ENCODE assay signal across 25 cellular contexts in the genomic region with DNA sequence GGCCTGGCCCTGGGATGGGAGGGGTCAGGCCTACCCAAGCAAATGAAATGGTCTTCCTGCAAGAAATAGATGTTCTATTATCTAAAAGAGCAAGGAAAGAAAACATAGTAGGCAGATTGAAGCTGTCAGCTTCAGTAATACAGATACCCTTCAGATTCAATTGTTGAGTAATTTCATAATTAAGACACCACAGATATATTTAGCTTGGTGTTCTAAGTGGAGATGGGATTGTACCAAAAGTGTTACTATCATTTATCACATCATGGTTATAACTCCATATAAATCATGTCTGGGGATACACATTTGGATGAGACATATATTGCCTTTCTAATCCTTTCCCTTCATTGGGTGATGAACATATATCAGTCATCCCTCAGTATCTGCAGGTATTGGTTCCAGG. TPM values are rescaled to one million over a fixed set of nuclear protein-coding genes. Genes with fewer than 3 reads are reported as not detected.
DNase-seq lines count a peak whose midpoint lies in the region; ATAC-seq, FAIRE-seq and TF ChIP-seq lines count a peak whose summit lies in the region.
"Had no signal": no experiment of that assay in that cellular context is flagged by ENCODE, and none has a peak within 500 bp of the region (broad histone marks: within the 10 kb centered on the region; RNA-seq: fewer than 3 reads in every experiment).

No MANE protein-coding gene starts in this region.

- H3K4me1 ChIP-seq in HCT116 (ENCODE audit: control insufficient read depth in 1 of 2, insufficient read depth in 2 of 2, low read length in 2 of 2) (peaks cover 9 to 18% of the 10 kb centered on the region in 2 experiments; a peak in 3 of 4 replicates), GM12878 (ENCODE audit: control insufficient read depth, insufficient read depth, low read length) (no peaks in the 10 kb centered on the region; the same call in 1 of the 2 replicates)
- H3K4me1 ChIP-seq: BE2C had no signal

- no peak for TF ChIP-seq CTCF in HCT116 (IDR thresholded peaks at IDR 0.05 in 2 of 3, conservative IDR thresholded peaks at IDR 0.05 in 1 of 3; ENCODE audit: borderline replicate concordance in 1 of 3, insufficient read depth in 1 of 3, low read depth in 2 of 3, low read length in 2 of 3)
- no peak for TF ChIP-seq CTCF in GM12878 (IDR thresholded peaks at IDR 0.05 in 2 of 3, conservative IDR thresholded peaks at IDR 0.05 in 1 of 3; ENCODE audit: control insufficient read depth in 2 of 3, extremely low read depth in 1 of 3, insufficient read depth in 1 of 3, low read depth in 3 of 3, low read length in 3 of 3)
- TF ChIP-seq CTCF in MCF 10A (IDR thresholded peaks at IDR 0.05; ENCODE audit: unreplicated experiment): no peak

- SMC1A ChIA-PET in GM12878 (lab: Charles Lee; ENCODE audit: uncharacterized antibody, unreplicated experiment): interaction anchor here (1.2 kb wide), 1 partner anchor 48 kb away, joined by 4 read pairs; no protein-coding TSS in a partner anchor

- TF ChIP-seq EP300 in GM12878 (IDR thresholded peaks at IDR 0.05; ENCODE audit: borderline replicate concordance in 1 of 2, control insufficient read depth in 1 of 2, low read depth in 2 of 2, low read length in 2 of 2): no peak

- H3K9ac ChIP-seq in HCT116 (ENCODE audit: low read length) (no peak overlapping the region), GM12878 (ENCODE audit: control insufficient read depth, insufficient read depth, low read length) (no peak overlapping the region)
- H3K9ac ChIP-seq: BLaER1 treated with 17β-estradiol and CSF1 and Interleukin-3, amounts not matched to agents 10 nM and 100 nM had no signal

- RAD21 ChIA-PET in HCT116 (lab: Charles Lee; ENCODE audit: low non-redundant PET in 1 of 2, low total read pairs in 2 of 2, uncharacterized antibody in 2 of 2, unreplicated experiment in 2 of 2): no interaction called here
- RAD21 ChIA-PET in GM12878 (lab: Charles Lee; ENCODE audit: unreplicated experiment): no interaction called here

- no peaks in the 10 kb centered on the region for H3K27me3 Mint-ChIP-seq in MCF 10A (ENCODE audit: insufficient read depth, unreplicated experiment)
- H3K27me3 Mint-ChIP-seq: CD4-positive, alpha-beta T cell; CD8-positive, alpha-beta memory T cell had no signal

- BruUV-seq in HCT116 (replicated peaks; lab: Mats Ljungman, UMichigan) (no TSS peak), GM12878 (replicated peaks; lab: Mats Ljungman, UMichigan) (no TSS peak), MCF 10A (replicated peaks; lab: Mats Ljungman, UMichigan) (no TSS peak)

- in situ Hi-C loops in GM12878 (cut with MboI): no loop called here

- no peaks in the 10 kb centered on the region for H3K9me3 Mint-ChIP-seq in activated naive CD4-positive, alpha-beta T cell treated with anti-CD3 and anti-CD28 coated beads, Interleukin-2, amount 50 U/mL, for 72 hours
- no peaks in the 10 kb centered on the region for H3K9me3 Mint-ChIP-seq in stimulated activated effector memory CD8-positive, alpha-beta T cell treated with anti-CD3 and anti-CD28 coated beads, Interleukin-12 subunit alpha, Interleukin-12 subunit beta, amount 100 ng/mL, for 72 hours
- H3K9me3 Mint-ChIP-seq in MCF 10A (ENCODE audit: unreplicated experiment): no peaks in the 10 kb centered on the region
- H3K9me3 Mint-ChIP-seq: CD14-positive monocyte; CD4-positive, alpha-beta T cell; CD8-positive, alpha-beta memory T cell; GM23338; H9; HFFc6 had no signal

- H3K9me3 ChIP-seq in HCT116 (ENCODE audit: control insufficient read depth in 1 of 2, insufficient read depth in 1 of 2, low read depth in 1 of 2, low read length in 2 of 2) (no peaks in the 10 kb centered on the region), GM12878 (replicated peaks; ENCODE audit: control insufficient read depth, insufficient read depth, low read length) (no peaks in the 10 kb centered on the region)
- H3K9me3 ChIP-seq: A549; BE2C; BLaER1 treated with 17β-estradiol and CSF1 and Interleukin-3, amounts not matched to agents 10 nM and 100 nM had no signal

- no peaks in the 10 kb centered on the region for H3K27me3 ChIP-seq in HCT116 (ENCODE audit: insufficient read depth, low read length)
- no peaks in the 10 kb centered on the region for H3K27me3 ChIP-seq in GM12878 (replicated peaks in 1 of 2; ENCODE audit: control insufficient read depth in 2 of 2, insufficient read depth in 2 of 2, low read length in 1 of 2)
- H3K27me3 ChIP-seq: BE2C; BLaER1 treated with 17β-estradiol and CSF1 and Interleukin-3, amounts not matched to agents 10 nM and 100 nM had no signal

- no peak overlapping the region for H3K27ac Mint-ChIP-seq in activated naive CD4-positive, alpha-beta T cell treated with anti-CD3 and anti-CD28 coated beads, Interleukin-2, amount 50 U/mL, for 72 hours
- H3K27ac Mint-ChIP-seq in stimulated activated effector memory CD8-positive, alpha-beta T cell treated with anti-CD3 and anti-CD28 coated beads, Interleukin-12 subunit alpha, Interleukin-12 subunit beta, amount 100 ng/mL, for 72 hours: no peak overlapping the region
- H3K27ac Mint-ChIP-seq in MCF 10A (ENCODE audit: low read depth, unreplicated experiment): no peak overlapping the region
- H3K27ac Mint-ChIP-seq: CD4-positive, alpha-beta T cell; GM23338; HFFc6 had no signal

- H3K4me3 ChIP-seq in HCT116 (replicated peaks in 1 of 2; ENCODE audit: low read depth in 1 of 2, low read length in 2 of 2) (no peak overlapping the region), GM12878 (no peak overlapping the region)
- H3K4me3 ChIP-seq: A549; BLaER1 treated with 17β-estradiol and CSF1 and Interleukin-3, amounts not matched to agents 10 nM and 100 nM; GM23338 had no signal

- H4K20me1 ChIP-seq in HCT116 (ENCODE audit: insufficient read depth): no peaks in the 10 kb centered on the region
- no peaks in the 10 kb centered on the region for H4K20me1 ChIP-seq in GM12878 (ENCODE audit: control insufficient read depth, insufficient read depth)

- peaks cover 32% of the 10 kb centered on the region for H3K4me1 Mint-ChIP-seq in stimulated activated effector memory CD8-positive, alpha-beta T cell treated with anti-CD3 and anti-CD28 coated beads, Interleukin-12 subunit alpha, Interleukin-12 subunit beta, amount 100 ng/mL, for 72 hours
- H3K4me1 Mint-ChIP-seq in MCF 10A (ENCODE audit: insufficient read depth, unreplicated experiment): peaks cover 19% of the 10 kb centered on the region

- peaks cover 0 to 5% of the 10 kb centered on the region in 2 donors for H3K36me3 Mint-ChIP-seq in activated naive CD4-positive, alpha-beta T cell treated with anti-CD3 and anti-CD28 coated beads, Interleukin-2, amount 50 U/mL, for 72 hours
- peaks cover 2% of the 10 kb centered on the region for H3K36me3 Mint-ChIP-seq in stimulated activated effector memory CD8-positive, alpha-beta T cell treated with anti-CD3 and anti-CD28 coated beads, Interleukin-12 subunit alpha, Interleukin-12 subunit beta, amount 100 ng/mL, for 72 hours
- peaks cover 6% of the 10 kb centered on the region for H3K36me3 Mint-ChIP-seq in MCF 10A (ENCODE audit: insufficient read depth, unreplicated experiment)
- H3K36me3 Mint-ChIP-seq: CD8-positive, alpha-beta memory T cell had no signal

- no peak for DNase-seq in activated naive CD4-positive, alpha-beta T cell treated with anti-CD3 and anti-CD28 coated beads, Interleukin-2, amount 50 U/mL, for 72 hours (ENCODE audit: low spot score in 2 of 2)
- no peak for DNase-seq in activated naive CD4-positive, alpha-beta T cell treated with Interleukin-2 at 50 U/mL for 16 hours
- no peak for DNase-seq in HCT116 (ENCODE audit: low read depth, low spot score)
- DNase-seq in GM12878 (ENCODE audit: low read depth, low spot score): no peak
- no peak for DNase-seq in stimulated activated effector memory CD8-positive, alpha-beta T cell treated with anti-CD3 and anti-CD28 coated beads, Interleukin-12 subunit alpha, Interleukin-12 subunit beta, amount 100 ng/mL, for 72 hours (ENCODE audit: low spot score in 2 of 2)
- DNase-seq in kidney glomerular epithelial cell (lab: John Stamatoyannopoulos, UW): no peak
- DNase-seq in MCF 10A (ENCODE audit: unreplicated experiment): no peak
- DNase-seq: 8988T; ACHN; AML-193; BE2C; CD4-positive, alpha-beta T cell; CD8-positive, alpha-beta memory T cell; DMS 273 treated with DMSO at 0.1 percent for 48 hours; DMS79; EL; GDM1; H9; HFFc6 had no signal

- CTCF ChIA-PET in HCT116 (lab: Charles Lee): no interaction called here
- CTCF ChIA-PET in GM12878 (lab: Yijun Ruan, JAX): no interaction called here
- CTCF ChIA-PET in MCF 10A (lab: Yijun Ruan, JAX): no interaction called here

- no peak overlapping the region for H2AFZ ChIP-seq in HCT116 (ENCODE audit: low read depth, low read length, poor library complexity, severe bottlenecking)
- no peak overlapping the region for H2AFZ ChIP-seq in GM12878 (ENCODE audit: control insufficient read depth, low read depth, low read length)
- H2AFZ ChIP-seq: GM23338 had no signal

- H3K79me2 ChIP-seq in HCT116 (ENCODE audit: insufficient read depth, low read length) (peaks cover 32% of the 10 kb centered on the region), GM12878 (ENCODE audit: control insufficient read depth, insufficient read depth, low read length) (peaks cover 36% of the 10 kb centered on the region)

- TF ChIP-seq RAD21 in HCT116 (IDR thresholded peaks at IDR 0.05; ENCODE audit: low read depth): no peak
- no peak for TF ChIP-seq RAD21 in GM12878 (IDR thresholded peaks at IDR 0.05; ENCODE audit: insufficient read depth, low read depth, low read length)

- peak overlapping the region; percentile 57; the same call in 1 of the 2 replicates for H3K4me2 ChIP-seq in HCT116 (ENCODE audit: low read length)
- no peak overlapping the region for H3K4me2 ChIP-seq in GM12878 (ENCODE audit: control insufficient read depth, insufficient read depth)
- H3K4me2 ChIP-seq: A549; BLaER1 treated with 17β-estradiol and CSF1 and Interleukin-3, amounts not matched to agents 10 nM and 100 nM; GM23338 had no signal

- ATAC-seq in activated naive CD4-positive, alpha-beta T cell treated with anti-CD3 and anti-CD28 coated beads, Interleukin-2, amount 50 U/mL, for 72 hours: peak; percentile 29 to 57
- ATAC-seq in HCT116 (no peak), GM12878 (0 out of 3 replicates have a peak, but pooled peaks have one; percentile 20)
- peak; percentile 43 for ATAC-seq in stimulated activated effector memory CD8-positive, alpha-beta T cell treated with anti-CD3 and anti-CD28 coated beads, Interleukin-12 subunit alpha, Interleukin-12 subunit beta, amount 100 ng/mL, for 72 hours
- ATAC-seq: A549, GM23338 had no signal

- no peaks in the 10 kb centered on the region for H3K9me2 ChIP-seq in HCT116 (ENCODE audit: insufficient read depth)

- H3K36me3 ChIP-seq in HCT116 (ENCODE audit: control insufficient read depth in 1 of 2, insufficient read depth in 2 of 2, low read length in 2 of 2): no peaks in the 10 kb centered on the region
- H3K36me3 ChIP-seq in GM12878 (ENCODE audit: control insufficient read depth in 2 of 2, insufficient read depth in 2 of 2, low read length in 1 of 2): peaks cover 0 to 7% of the 10 kb centered on the region in 2 experiments; a peak in 1 of 4 replicates
- H3K36me3 ChIP-seq: BE2C had no signal

- no peak for FAIRE-seq in GM12878 (lab: Jason Lieb, UNC)
- FAIRE-seq: D721Med, GM12892 had no signal

- H3K4me3 Mint-ChIP-seq in stimulated activated effector memory CD8-positive, alpha-beta T cell treated with anti-CD3 and anti-CD28 coated beads, Interleukin-12 subunit alpha, Interleukin-12 subunit beta, amount 100 ng/mL, for 72 hours: no peak overlapping the region
- no peak overlapping the region for H3K4me3 Mint-ChIP-seq in MCF 10A (ENCODE audit: unreplicated experiment)
- H3K4me3 Mint-ChIP-seq: CD14-positive monocyte; CD4-positive, alpha-beta T cell; CD8-positive, alpha-beta memory T cell; GM23338; H9; HFFc6 had no signal

- no peak overlapping the region for H3K27ac ChIP-seq in HCT116 (ENCODE audit: low read depth, low read length)
- no peak overlapping the region for H3K27ac ChIP-seq in GM12878 (ENCODE audit: control insufficient read depth, insufficient read depth)
- H3K27ac ChIP-seq: A549; BLaER1 treated with 17β-estradiol and CSF1 and Interleukin-3, amounts not matched to agents 10 nM and 100 nM had no signal

- POLR2A ChIA-PET in HCT116 (lab: Charles Lee) (no interaction called here), GM12878 (lab: Charles Lee) (no interaction called here), MCF 10A (lab: Yijun Ruan, JAX) (interaction anchor here (0.6 kb wide), 1 partner anchor 36 kb away, joined by 3 read pairs; no protein-coding TSS in a partner anchor)

- intact Hi-C loops in HCT116 (cut with micrococcal nuclease): no loop called here
- intact Hi-C loops in GM12878 (cut with micrococcal nuclease; ENCODE audit: unreplicated experiment): no loop called here
- intact Hi-C loops in MCF 10A (cut with micrococcal nuclease): no loop called here

- TF ChIP-seq POLR2A in HCT116 (IDR thresholded peaks at IDR 0.05; ENCODE audit: borderline replicate concordance, extremely low read depth, insufficient read depth, insufficient read length) (no peak), GM12878 (IDR thresholded peaks at IDR 0.05; ENCODE audit: low read depth, low read length) (no peak)

RNA-seq across cellular contexts. Expression of a gene that starts 41.9 kb away (rescaled TPM):
- total RNA-seq in activated naive CD4-positive, alpha-beta T cell treated with anti-CD3 and anti-CD28 coated beads, Interleukin-2, amount 50 U/mL, for 72 hours: 10 to 100 TPM; 60.0 to 70.6 TPM
- 20.0 TPM for total RNA-seq in HCT116 (2021; ENCODE audit: unreplicated experiment)
- polyA plus RNA-seq in HCT116 (2012): 18.3 and 21.3 TPM in 2 replicates
- 50.5 and 53.9 TPM in 2 replicates for total RNA-seq in GM12878 (2013; cell fraction: nucleolus; rRNA removed)
- total RNA-seq in GM12878 (2014; rRNA removed): 51.9 and 55.8 TPM in 2 replicates
- total RNA-seq in GM12878 (2014; rRNA removed; fragmentation: Illumina TruSeq; extraction: Trizol): 39.3 and 41.1 TPM in 2 replicates
- total RNA-seq in GM12878 (2021): 61.5 and 67.4 TPM in 2 replicates
- 16.4 TPM for polyA plus RNA-seq in GM12878 (2011; ENCODE audit: low read depth)
- polyA plus RNA-seq in GM12878 (2011; rRNA removed): 22.2 and 36.3 TPM in 2 replicates
- polyA plus RNA-seq in GM12878 (2011; cell fraction: cytosol; rRNA removed): 43.2 and 44.7 TPM in 2 replicates
- 59.7 and 81.4 TPM in 2 replicates for polyA plus RNA-seq in GM12878 (2011; cell fraction: nucleus; rRNA removed)
- polyA plus RNA-seq in GM12878 (2012): 33.7 and 38.4 TPM in 2 replicates
- polyA plus RNA-seq in GM12878 (2014; fragmentation: Illumina TruSeq; extraction: Trizol): 45.7 and 54.8 TPM in 2 replicates
- 100 to 1,000 TPM; 117 to 121 TPM for polyA plus RNA-seq in GM12878 (2014; fragmentation: Nextera tagmentation; extraction: Ambion mirVana)
- 53.5 and 56.5 TPM in 2 replicates for polyA plus RNA-seq in GM12878 (2014; rRNA removed)
- 10 to 100 TPM; 74.8 to 82.4 TPM for polyA plus RNA-seq in GM12878 (2016; fragmentation: Nextera tagmentation; extraction: Ambion mirVana)
- polyA minus RNA-seq in GM12878 (2011; rRNA and poly(A)+ RNA removed): 60.5 and 67.0 TPM in 2 replicates
- polyA minus RNA-seq in GM12878 (2011; cell fraction: cytosol; rRNA and poly(A)+ RNA removed): 18.3 and 18.8 TPM in 2 replicates
- polyA minus RNA-seq in GM12878 (2011; cell fraction: nucleus; rRNA and poly(A)+ RNA removed): 20.9 and 28.2 TPM in 2 replicates
- total RNA-seq in MCF 10A (2022): 25.3 and 32.8 TPM in 2 replicates

RNA-seq across cellular contexts. Expression of a gene that starts 51.4 kb away (rescaled TPM):
- 10 to 100 TPM; 35.8 to 42.4 TPM for total RNA-seq in activated naive CD4-positive, alpha-beta T cell treated with anti-CD3 and anti-CD28 coated beads, Interleukin-2, amount 50 U/mL, for 72 hours
- total RNA-seq in HCT116 (2021; ENCODE audit: unreplicated experiment): 51.3 TPM
- polyA plus RNA-seq in HCT116 (2012): 38.6 and 50.2 TPM in 2 replicates
- total RNA-seq in GM12878 (2013; cell fraction: nucleolus; rRNA removed): 199 and 207 TPM in 2 replicates
- 166 and 179 TPM in 2 replicates for total RNA-seq in GM12878 (2014; rRNA removed)
- total RNA-seq in GM12878 (2014; rRNA removed; fragmentation: Illumina TruSeq; extraction: Trizol): 128 and 131 TPM in 2 replicates
- total RNA-seq in GM12878 (2021): 71.2 and 78.9 TPM in 2 replicates
- polyA plus RNA-seq in GM12878 (2011; ENCODE audit: low read depth): 32.5 TPM
- 162 and 175 TPM in 2 replicates for polyA plus RNA-seq in GM12878 (2011; rRNA removed)
- polyA plus RNA-seq in GM12878 (2011; cell fraction: cytosol; rRNA removed): 103 and 115 TPM in 2 replicates
- 65.6 and 69.8 TPM in 2 replicates for polyA plus RNA-seq in GM12878 (2011; cell fraction: nucleus; rRNA removed)
- 47.6 and 57.5 TPM in 2 replicates for polyA plus RNA-seq in GM12878 (2012)
- 118 and 150 TPM in 2 replicates for polyA plus RNA-seq in GM12878 (2014; fragmentation: Illumina TruSeq; extraction: Trizol)
- polyA plus RNA-seq in GM12878 (2014; fragmentation: Nextera tagmentation; extraction: Ambion mirVana): 100 to 1,000 TPM in 1 of 2 experiments, 10 to 100 TPM in 1; 98.1 to 111 TPM
- 142 and 169 TPM in 2 replicates for polyA plus RNA-seq in GM12878 (2014; rRNA removed)
- 100 to 1,000 TPM; 171 to 173 TPM for polyA plus RNA-seq in GM12878 (2016; fragmentation: Nextera tagmentation; extraction: Ambion mirVana)
- polyA minus RNA-seq in GM12878 (2011; rRNA and poly(A)+ RNA removed): 130 and 193 TPM in 2 replicates
- 54.8 and 59.5 TPM in 2 replicates for polyA minus RNA-seq in GM12878 (2011; cell fraction: cytosol; rRNA and poly(A)+ RNA removed)
- 57.8 and 77.6 TPM in 2 replicates for polyA minus RNA-seq in GM12878 (2011; cell fraction: nucleus; rRNA and poly(A)+ RNA removed)
- 57.6 and 59.5 TPM in 2 replicates for total RNA-seq in MCF 10A (2022)
